Comparison of ENCODE assay signal across 8 cellular contexts in the genomic region with DNA sequence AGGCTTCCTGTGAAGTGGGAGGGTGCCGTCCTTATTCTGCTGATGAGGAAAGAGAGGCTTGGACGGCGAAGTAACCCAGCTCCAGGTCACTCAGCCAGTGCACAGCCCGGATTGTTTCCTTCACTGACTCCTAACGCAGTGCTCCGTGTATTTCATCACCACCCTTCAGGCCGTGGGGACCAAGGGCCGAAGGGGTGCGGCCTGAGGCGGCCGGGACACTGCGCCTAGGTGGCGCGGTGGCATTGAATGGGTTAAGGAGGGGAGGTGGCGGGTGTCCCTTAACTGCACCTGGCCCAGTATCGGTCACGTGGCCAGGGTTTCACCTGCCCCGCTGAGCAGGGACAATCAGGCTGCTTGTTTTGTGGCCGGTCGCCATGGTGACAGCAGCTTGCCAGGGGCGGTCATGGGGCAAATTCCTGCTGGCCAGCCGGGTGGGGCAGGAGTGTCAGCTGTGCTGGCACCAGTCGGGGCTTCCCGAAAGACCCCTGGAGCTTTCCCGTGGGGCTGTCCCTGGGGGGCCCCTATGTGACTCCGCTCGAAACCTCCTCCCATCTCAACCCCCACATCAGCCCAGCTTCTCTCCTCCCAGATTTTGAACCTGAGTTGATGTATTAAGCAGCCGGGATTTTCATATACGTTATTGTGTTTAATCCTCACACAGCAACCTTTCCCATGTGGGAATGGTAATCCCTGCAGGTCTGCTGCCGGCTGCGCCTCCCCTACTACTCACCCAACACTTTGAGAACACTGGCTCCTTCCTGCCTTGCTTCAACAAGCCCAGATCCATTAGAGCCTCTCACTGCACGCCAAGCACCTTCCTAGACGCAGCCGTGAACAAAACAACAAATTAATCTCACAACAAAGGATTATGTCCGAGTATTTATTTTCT. TPM values are rescaled to one million over a fixed set of nuclear protein-coding genes. Genes with fewer than 3 reads are reported as not detected.
DNase-seq lines count a peak whose midpoint lies in the region; ATAC-seq and TF ChIP-seq lines count a peak whose summit lies in the region.

No MANE protein-coding gene starts in this region.

- H3K9me3 Mint-ChIP-seq in activated CD4-positive, alpha-beta T cell treated with anti-CD3 and anti-CD28 coated beads, Interleukin-2, amount 10 ng/mL, durations not matched to agents 24 days and 14 days, result no peaks in the 10 kb centered on the region

- H3K27ac Mint-ChIP-seq in activated CD4-positive, alpha-beta T cell treated with anti-CD3 and anti-CD28 coated beads, Interleukin-2, amount 10 ng/mL, durations not matched to agents 24 days and 14 days, result no peak overlapping the region

- H3K4me3 Mint-ChIP-seq in activated CD4-positive, alpha-beta T cell treated with anti-CD3 and anti-CD28 coated beads, Interleukin-2, amount 10 ng/mL, durations not matched to agents 24 days and 14 days, result no peak overlapping the region

- H3K27me3 ChIP-seq in PC-9 (ENCODE audit: insufficient read depth, low read depth) (no peaks in the 10 kb centered on the region), suprapubic skin (no peaks in the 10 kb centered on the region)

- DNase-seq in LoVo (ENCODE audit: low spot score), result peak; percentile 97
- peak; percentile 97 to 100 for DNase-seq in PC-9
- DNase-seq in iPS-NIHi11 (ENCODE audit: low spot score), result peak; percentile 91
- peak; percentile 86 to 89 for DNase-seq in suprapubic skin (ENCODE audit: low spot score in 2 of 2)
- DNase-seq in activated CD4-positive, alpha-beta T cell treated with anti-CD3 and anti-CD28 coated beads, Interleukin-2, amount 10 ng/mL, durations not matched to agents 24 days and 14 days, result no peak
- DNase-seq in epidermal melanocyte (ENCODE audit: insufficient read length, low spot score), result no peak

- peaks cover 4% of the 10 kb centered on the region for H3K4me1 Mint-ChIP-seq in activated CD4-positive, alpha-beta T cell treated with anti-CD3 and anti-CD28 coated beads, Interleukin-2, amount 10 ng/mL, durations not matched to agents 24 days and 14 days

- peak overlapping the region; percentile 84 for H3K4me2 ChIP-seq in PC-9

- H3K9me3 ChIP-seq in PC-9 (ENCODE audit: insufficient read depth, low read depth) (no peaks in the 10 kb centered on the region), suprapubic skin (no peaks in the 10 kb centered on the region)

- H3K36me3 Mint-ChIP-seq in activated CD4-positive, alpha-beta T cell treated with anti-CD3 and anti-CD28 coated beads, Interleukin-2, amount 10 ng/mL, durations not matched to agents 24 days and 14 days (ENCODE audit: low read depth), result no peaks in the 10 kb centered on the region

- no peaks in the 10 kb centered on the region for H3K9me2 ChIP-seq in PC-9 (ENCODE audit: insufficient read depth)

- no peak overlapping the region for H2AFZ ChIP-seq in PC-9

- peaks cover 28% of the 10 kb centered on the region for H3K79me2 ChIP-seq in PC-9 (ENCODE audit: low read depth)

- no TSS peak for BruUV-seq in PC-9 (replicated peaks; lab: Mats Ljungman, UMichigan)

- H3K4me3 ChIP-seq in PC-9, result peak overlapping the region; percentile 50
- H3K4me3 ChIP-seq in suprapubic skin, result no peak overlapping the region

- peak overlapping the region; percentile 100 for H3K27ac ChIP-seq in PC-9
- H3K27ac ChIP-seq in suprapubic skin, result peak overlapping the region; percentile 75

- no peaks in the 10 kb centered on the region for H4K20me1 ChIP-seq in PC-9 (ENCODE audit: insufficient read depth)

- CTCF ChIA-PET in PC-9 (lab: Charles Lee), result interaction anchor here (0.5 to 1.3 kb wide), 3 partner anchors 31 to 221 kb away, joined by 3 read pairs; partner anchors contain the start of gene BAZ1B

- no peak for TF ChIP-seq POLR2A in suprapubic skin (IDR thresholded peaks at IDR 0.05)

- no peak for TF ChIP-seq EP300 in suprapubic skin (IDR thresholded peaks at IDR 0.05)

- WGBS in suprapubic skin, result 35% methylated on average over 17 of the region's 35 CpGs

- ATAC-seq in GM18909 (IDR thresholded peaks at IDR 0.05; ENCODE audit: poor library complexity, unreplicated experiment) (no peak), GM18861 (IDR thresholded peaks at IDR 0.05; ENCODE audit: unreplicated experiment) (no peak)

- intact Hi-C loops in PC-9 (cut with micrococcal nuclease; ENCODE audit: unreplicated experiment), result loop anchor here (1.0 kb wide), 6 partner anchors 27 to 108 kb away; partner anchors contain the start of genes CLDN3 and CLDN4
- intact Hi-C loops in activated CD4-positive, alpha-beta T cell treated with anti-CD3 and anti-CD28 coated beads, Interleukin-2, amount 10 ng/mL, durations not matched to agents 24 days and 14 days (cut with micrococcal nuclease), result no loop called here

- H3K27me3 Mint-ChIP-seq in activated CD4-positive, alpha-beta T cell treated with anti-CD3 and anti-CD28 coated beads, Interleukin-2, amount 10 ng/mL, durations not matched to agents 24 days and 14 days, result peaks cover 3% of the 10 kb centered on the region

- H3K36me3 ChIP-seq in PC-9 (ENCODE audit: low read depth) (no peaks in the 10 kb centered on the region), suprapubic skin (no peaks in the 10 kb centered on the region)

- TF ChIP-seq CTCF in PC-9 (conservative IDR thresholded peaks at IDR 0.05) (no peak), suprapubic skin (IDR thresholded peaks at IDR 0.05) (no peak)

- POLR2A ChIA-PET in PC-9 (lab: Charles Lee; ENCODE audit: unreplicated experiment), result interaction anchor here (0.6 to 3.9 kb wide), 13 partner anchors 27 to 385 kb away, joined by 3 to 68 read pairs (median 5); partner anchors contain the start of genes CLDN3 and CLDN4

- H3F3A ChIP-seq in PC-9 (ENCODE audit: insufficient read depth, low read depth), result peaks cover 64% of the 10 kb centered on the region

- H3K4me1 ChIP-seq in PC-9 (replicated peaks; ENCODE audit: insufficient read depth) (peaks cover 83% of the 10 kb centered on the region), suprapubic skin (peaks cover 23% of the 10 kb centered on the region)

RNA-seq across cellular contexts. Expression of gene ABHD11, which starts 4.4 kb away (rescaled TPM):
- total RNA-seq in PC-9 (2021) (74.4 and 92.6 TPM in 2 replicates), suprapubic skin (10 to 100 TPM; 15.2 to 39.4 (median 23.7) TPM)
- 20.8 and 23.0 TPM in 2 replicates for total RNA-seq in activated CD4-positive, alpha-beta T cell treated with anti-CD3 and anti-CD28 coated beads, Interleukin-2, amount 10 ng/mL, durations not matched to agents 24 days and 14 days

RNA-seq across cellular contexts. Expression of gene STX1A, which starts 23.5 kb away (rescaled TPM):
- total RNA-seq in PC-9 (2021), result 39.1 and 40.5 TPM in 2 replicates
- total RNA-seq in suprapubic skin, result 1 to 10 TPM; 3.3 to 6.0 (median 4.3) TPM
- 19.0 and 19.4 TPM in 2 replicates for total RNA-seq in activated CD4-positive, alpha-beta T cell treated with anti-CD3 and anti-CD28 coated beads, Interleukin-2, amount 10 ng/mL, durations not matched to agents 24 days and 14 days

RNA-seq across cellular contexts. Expression of gene CLDN3, which starts 27.1 kb away (rescaled TPM):
- 31.3 and 45.2 TPM in 2 replicates for total RNA-seq in PC-9 (2021)
- total RNA-seq in suprapubic skin, result 10 to 100 TPM in 2 of 4 donors, 1 to 10 TPM in 2; 4.6 to 19.4 (median 12.0) TPM
- total RNA-seq in activated CD4-positive, alpha-beta T cell treated with anti-CD3 and anti-CD28 coated beads, Interleukin-2, amount 10 ng/mL, durations not matched to agents 24 days and 14 days, result not detected in 2 replicates

RNA-seq across cellular contexts. Expression of gene BUD23, which starts 59.6 kb away (rescaled TPM):
- total RNA-seq in PC-9 (2021) (122 and 158 TPM in 2 replicates), suprapubic skin (10 to 100 TPM; 48.1 to 65.8 (median 53.8) TPM)
- 133 TPM in 2 replicates for total RNA-seq in activated CD4-positive, alpha-beta T cell treated with anti-CD3 and anti-CD28 coated beads, Interleukin-2, amount 10 ng/mL, durations not matched to agents 24 days and 14 days

RNA-seq across cellular contexts. Expression of gene DNAJC30, which starts 59.7 kb away (rescaled TPM):
- total RNA-seq in PC-9 (2021) (8.0 and 9.5 TPM in 2 replicates), suprapubic skin (1 to 10 TPM; 4.4 to 4.9 (median 4.8) TPM)
- total RNA-seq in activated CD4-positive, alpha-beta T cell treated with anti-CD3 and anti-CD28 coated beads, Interleukin-2, amount 10 ng/mL, durations not matched to agents 24 days and 14 days, result 9.4 and 10.9 TPM in 2 replicates

Comparison
In these comparisons a context has a peak if more than half of its experiments do, and no peak if none do; other contexts are left out.
1. DNase-seq: peak in LoVo (single experiment), PC-9 (2 of 2), iPS-NIHi11 (single experiment) and suprapubic skin (2 of 2); none in activated CD4-positive, alpha-beta T cell treated with anti-CD3 and anti-CD28 coated beads, Interleukin-2, amount 10 ng/mL, durations not matched to agents 24 days and 14 days (single experiment) and epidermal melanocyte (single experiment).